Comparison of ENCODE assay signal across 2 cellular contexts in genomic region chr13:38898481-38898880, GRCh38.
TF ChIP-seq lines count a peak whose summit lies in the region.

No MANE protein-coding gene starts in this region.

TF ChIP-seq in GM23338, 12 proteins besides CTCF, POLR2A, EP300 and RAD21 (continued from another document):
- TF ChIP-seq ETS1 (IDR thresholded peaks at IDR 0.05) (no peak), STAT1 (IDR thresholded peaks at IDR 0.05; ENCODE audit: unreplicated experiment) (no peak), REST (IDR thresholded peaks at IDR 0.05; ENCODE audit: unreplicated experiment) (no peak), POLR2AphosphoS5 (IDR thresholded peaks at IDR 0.05; ENCODE audit: low read depth) (no peak), EZH2phosphoT487 (IDR thresholded peaks at IDR 0.05; ENCODE audit: unreplicated experiment) (no peak), ZNF331 (CRISPR knock-in tag; IDR thresholded peaks at IDR 0.05; ENCODE audit: low read depth) (no peak), ZNF114 (CRISPR knock-in tag; IDR thresholded peaks at IDR 0.05) (no peak), ZNF462 (CRISPR knock-in tag; IDR thresholded peaks at IDR 0.05) (no peak), CREB1 (CRISPR knock-in tag; IDR thresholded peaks at IDR 0.05; ENCODE audit: low read depth) (no peak)

TF ChIP-seq in H1, 55 proteins besides CTCF, POLR2A, EP300 and RAD21 (continued from another document):
- TF ChIP-seq HDAC2 (IDR thresholded peaks at IDR 0.05; ENCODE audit: borderline replicate concordance in 1 of 2, low read depth in 2 of 2, low read length in 2 of 2): no peak
